In genomic region chr20:50992733-50993457, GRCh38 we compare ENCODE assay signal across 1 cellular context.
TF ChIP-seq lines count a peak whose summit lies in the region.

No MANE protein-coding gene starts in this region.

TF ChIP-seq in K562, 482 proteins besides CTCF, POLR2A, EP300 and RAD21 (continues in another document):
- peak; percentile 65 for TF ChIP-seq ASH1L (IDR thresholded peaks at IDR 0.05; ENCODE audit: borderline replicate concordance, low read depth, partially characterized antibody)
- peak; percentile 18; the same call in 1 of the 2 replicates for TF ChIP-seq MAFK (IDR thresholded peaks at IDR 0.05; ENCODE audit: low read length)
- TF ChIP-seq, protein P1, sequence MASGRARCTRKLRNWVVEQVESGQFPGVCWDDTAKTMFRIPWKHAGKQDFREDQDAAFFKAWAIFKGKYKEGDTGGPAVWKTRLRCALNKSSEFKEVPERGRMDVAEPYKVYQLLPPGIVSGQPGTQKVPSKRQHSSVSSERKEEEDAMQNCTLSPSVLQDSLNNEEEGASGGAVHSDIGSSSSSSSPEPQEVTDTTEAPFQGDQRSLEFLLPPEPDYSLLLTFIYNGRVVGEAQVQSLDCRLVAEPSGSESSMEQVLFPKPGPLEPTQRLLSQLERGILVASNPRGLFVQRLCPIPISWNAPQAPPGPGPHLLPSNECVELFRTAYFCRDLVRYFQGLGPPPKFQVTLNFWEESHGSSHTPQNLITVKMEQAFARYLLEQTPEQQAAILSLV (tag; IDR thresholded peaks at IDR 0.05), result peak; percentile 30; the same call in 1 of the 2 replicates
- no peak for TF ChIP-seq ZNF589 (CRISPR knock-in tag; IDR thresholded peaks at IDR 0.05; ENCODE audit: low read depth)
- no peak for TF ChIP-seq CREB1 (IDR thresholded peaks at IDR 0.05)
- peak; percentile 49; the same call in 1 of the 2 replicates for TF ChIP-seq CREB1 (CRISPR knock-in tag; IDR thresholded peaks at IDR 0.05)
- peak; percentile 81 for TF ChIP-seq CEBPB (tag; IDR thresholded peaks at IDR 0.05)
- TF ChIP-seq CTBP1 (IDR thresholded peaks at IDR 0.05; ENCODE audit: borderline replicate concordance), result peak; percentile 76
- TF ChIP-seq ELF2 (CRISPR knock-in tag; IDR thresholded peaks at IDR 0.05), result no peak
- no peak for TF ChIP-seq ZNF184 (CRISPR knock-in tag; IDR thresholded peaks at IDR 0.05)
- no peak for TF ChIP-seq NR2C2 (CRISPR knock-in tag; IDR thresholded peaks at IDR 0.05)
- TF ChIP-seq NR2C2 (tag; IDR thresholded peaks at IDR 0.05), result no peak
- TF ChIP-seq CBX3 (IDR thresholded peaks at IDR 0.05; ENCODE audit: borderline replicate concordance in 1 of 2, low read length in 2 of 2), result peak in 1 of 2 experiments; percentile 70; a peak in 1 of 3 replicates
- TF ChIP-seq ZNF140 (CRISPR knock-in tag; IDR thresholded peaks at IDR 0.05), result no peak
- TF ChIP-seq, protein P2, sequence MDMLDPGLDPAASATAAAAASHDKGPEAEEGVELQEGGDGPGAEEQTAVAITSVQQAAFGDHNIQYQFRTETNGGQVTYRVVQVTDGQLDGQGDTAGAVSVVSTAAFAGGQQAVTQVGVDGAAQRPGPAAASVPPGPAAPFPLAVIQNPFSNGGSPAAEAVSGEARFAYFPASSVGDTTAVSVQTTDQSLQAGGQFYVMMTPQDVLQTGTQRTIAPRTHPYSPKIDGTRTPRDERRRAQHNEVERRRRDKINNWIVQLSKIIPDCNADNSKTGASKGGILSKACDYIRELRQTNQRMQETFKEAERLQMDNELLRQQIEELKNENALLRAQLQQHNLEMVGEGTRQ (CRISPR knock-in tag; IDR thresholded peaks at IDR 0.05), result peak; percentile 72
- no peak for TF ChIP-seq ZNF436 (CRISPR knock-in tag; IDR thresholded peaks at IDR 0.05)
- peak; percentile 69 for TF ChIP-seq CREM (IDR thresholded peaks at IDR 0.05; ENCODE audit: low read depth)
- peak; percentile 50 for TF ChIP-seq SMC3 (conservative IDR thresholded peaks at IDR 0.05; ENCODE audit: insufficient read depth, low read depth, low read length)
- 0 out of 2 replicates have a peak, but pooled peaks have one; percentile 41 for TF ChIP-seq KLF6 (CRISPR knock-in tag; IDR thresholded peaks at IDR 0.05; ENCODE audit: borderline replicate concordance)
- TF ChIP-seq DEAF1 (CRISPR knock-in tag; IDR thresholded peaks at IDR 0.05), result peak; percentile 73
- no peak for TF ChIP-seq ILF3 (IDR thresholded peaks at IDR 0.05; ENCODE audit: borderline replicate concordance)
- peak; percentile 36; the same call in 1 of the 2 replicates for TF ChIP-seq JUND (IDR thresholded peaks at IDR 0.05; ENCODE audit: borderline replicate concordance, low read depth, low read length)
- peak; percentile 13; the same call in 1 of the 3 replicates for TF ChIP-seq JUND (tag; IDR thresholded peaks at IDR 0.05; ENCODE audit: borderline replicate concordance, low read depth, low read length)
- TF ChIP-seq USF1 (CRISPR knock-in tag; IDR thresholded peaks at IDR 0.05), result peak; percentile 80
- TF ChIP-seq FOS (IDR thresholded peaks at IDR 0.05; ENCODE audit: extremely low read depth, insufficient read length), result peak; percentile 74
- no peak for TF ChIP-seq NFATC3 (IDR thresholded peaks at IDR 0.05)
- 0 out of 2 replicates have a peak, but pooled peaks have one; percentile 11 for TF ChIP-seq HCFC1 (IDR thresholded peaks at IDR 0.05; ENCODE audit: low read depth, low read length)
- peak; percentile 76 for TF ChIP-seq NFYB (IDR thresholded peaks at IDR 0.05; ENCODE audit: extremely low read depth, insufficient read length)
- peak; percentile 50; the same call in 1 of the 2 replicates for TF ChIP-seq STAG1 (CRISPR knock-in tag; IDR thresholded peaks at IDR 0.05; ENCODE audit: borderline replicate concordance)
- no peak for TF ChIP-seq DLX4 (CRISPR knock-in tag; IDR thresholded peaks at IDR 0.05)
- TF ChIP-seq, protein P3, sequence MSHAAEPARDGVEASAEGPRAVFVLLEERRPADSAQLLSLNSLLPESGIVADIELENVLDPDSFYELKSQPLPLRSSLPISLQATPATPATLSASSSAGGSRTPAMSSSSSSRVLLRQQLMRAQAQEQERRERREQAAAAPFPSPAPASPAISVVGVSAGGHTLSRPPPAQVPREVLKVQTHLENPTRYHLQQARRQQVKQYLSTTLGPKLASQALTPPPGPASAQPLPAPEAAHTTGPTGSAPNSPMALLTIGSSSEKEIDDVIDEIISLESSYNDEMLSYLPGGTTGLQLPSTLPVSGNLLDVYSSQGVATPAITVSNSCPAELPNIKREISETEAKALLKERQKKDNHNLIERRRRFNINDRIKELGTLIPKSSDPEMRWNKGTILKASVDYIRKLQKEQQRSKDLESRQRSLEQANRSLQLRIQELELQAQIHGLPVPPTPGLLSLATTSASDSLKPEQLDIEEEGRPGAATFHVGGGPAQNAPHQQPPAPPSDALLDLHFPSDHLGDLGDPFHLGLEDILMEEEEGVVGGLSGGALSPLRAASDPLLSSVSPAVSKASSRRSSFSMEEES (CRISPR knock-in tag; IDR thresholded peaks at IDR 0.05), result no peak
- TF ChIP-seq SRF (CRISPR knock-in tag; IDR thresholded peaks at IDR 0.05), result peak in 1 of 2 experiments; percentile 51; a peak in 1 of 4 replicates
- peak; percentile 19; the same call in 1 of the 2 replicates for TF ChIP-seq SP1 (CRISPR knock-in tag; IDR thresholded peaks at IDR 0.05)
- peak; percentile 57 for TF ChIP-seq EHMT2 (IDR thresholded peaks at IDR 0.05)
- peak; percentile 53 for TF ChIP-seq GABPB1 (CRISPR knock-in tag; IDR thresholded peaks at IDR 0.05)
- no peak for TF ChIP-seq POU5F1 (IDR thresholded peaks at IDR 0.05; ENCODE audit: borderline replicate concordance, low read depth, low read length, partially characterized antibody)
- TF ChIP-seq NELFE (IDR thresholded peaks at IDR 0.05; ENCODE audit: insufficient read depth, insufficient read length), result no peak
- peak in 1 of 2 experiments; percentile 86; a peak in 3 of 4 replicates for TF ChIP-seq RCOR1 (IDR thresholded peaks at IDR 0.05; ENCODE audit: borderline replicate concordance in 1 of 2, low read depth in 2 of 2, low read length in 2 of 2)
- TF ChIP-seq, protein P4, sequence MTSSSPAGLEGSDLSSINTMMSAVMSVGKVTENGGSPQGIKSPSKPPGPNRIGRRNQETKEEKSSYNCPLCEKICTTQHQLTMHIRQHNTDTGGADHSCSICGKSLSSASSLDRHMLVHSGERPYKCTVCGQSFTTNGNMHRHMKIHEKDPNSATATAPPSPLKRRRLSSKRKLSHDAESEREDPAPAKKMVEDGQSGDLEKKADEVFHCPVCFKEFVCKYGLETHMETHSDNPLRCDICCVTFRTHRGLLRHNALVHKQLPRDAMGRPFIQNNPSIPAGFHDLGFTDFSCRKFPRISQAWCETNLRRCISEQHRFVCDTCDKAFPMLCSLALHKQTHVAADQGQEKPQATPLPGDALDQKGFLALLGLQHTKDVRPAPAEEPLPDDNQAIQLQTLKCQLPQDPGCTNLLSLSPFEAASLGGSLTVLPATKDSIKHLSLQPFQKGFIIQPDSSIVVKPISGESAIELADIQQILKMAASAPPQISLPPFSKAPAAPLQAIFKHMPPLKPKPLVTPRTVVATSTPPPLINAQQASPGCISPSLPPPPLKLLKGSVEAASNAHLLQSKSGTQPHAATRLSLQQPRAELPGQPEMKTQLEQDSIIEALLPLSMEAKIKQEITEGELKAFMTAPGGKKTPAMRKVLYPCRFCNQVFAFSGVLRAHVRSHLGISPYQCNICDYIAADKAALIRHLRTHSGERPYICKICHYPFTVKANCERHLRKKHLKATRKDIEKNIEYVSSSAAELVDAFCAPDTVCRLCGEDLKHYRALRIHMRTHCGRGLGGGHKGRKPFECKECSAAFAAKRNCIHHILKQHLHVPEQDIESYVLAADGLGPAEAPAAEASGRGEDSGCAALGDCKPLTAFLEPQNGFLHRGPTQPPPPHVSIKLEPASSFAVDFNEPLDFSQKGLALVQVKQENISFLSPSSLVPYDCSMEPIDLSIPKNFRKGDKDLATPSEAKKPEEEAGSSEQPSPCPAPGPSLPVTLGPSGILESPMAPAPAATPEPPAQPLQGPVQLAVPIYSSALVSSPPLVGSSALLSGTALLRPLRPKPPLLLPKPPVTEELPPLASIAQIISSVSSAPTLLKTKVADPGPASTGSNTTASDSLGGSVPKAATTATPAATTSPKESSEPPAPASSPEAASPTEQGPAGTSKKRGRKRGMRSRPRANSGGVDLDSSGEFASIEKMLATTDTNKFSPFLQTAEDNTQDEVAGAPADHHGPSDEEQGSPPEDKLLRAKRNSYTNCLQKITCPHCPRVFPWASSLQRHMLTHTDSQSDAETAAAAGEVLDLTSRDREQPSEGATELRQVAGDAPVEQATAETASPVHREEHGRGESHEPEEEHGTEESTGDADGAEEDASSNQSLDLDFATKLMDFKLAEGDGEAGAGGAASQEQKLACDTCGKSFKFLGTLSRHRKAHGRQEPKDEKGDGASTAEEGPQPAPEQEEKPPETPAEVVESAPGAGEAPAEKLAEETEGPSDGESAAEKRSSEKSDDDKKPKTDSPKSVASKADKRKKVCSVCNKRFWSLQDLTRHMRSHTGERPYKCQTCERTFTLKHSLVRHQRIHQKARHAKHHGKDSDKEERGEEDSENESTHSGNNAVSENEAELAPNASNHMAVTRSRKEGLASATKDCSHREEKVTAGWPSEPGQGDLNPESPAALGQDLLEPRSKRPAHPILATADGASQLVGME (CRISPR knock-in tag; IDR thresholded peaks at IDR 0.05), result 0 out of 2 replicates have a peak, but pooled peaks have one; percentile 51
- TF ChIP-seq CC2D1A (IDR thresholded peaks at IDR 0.05), result peak; percentile 83
- TF ChIP-seq MAZ (CRISPR knock-in tag; conservative IDR thresholded peaks at IDR 0.05 in 1 of 2, IDR thresholded peaks at IDR 0.05 in 1 of 2), result peak in 1 of 2 experiments; percentile 33; a peak in 1 of 4 replicates
- TF ChIP-seq HNRNPLL (IDR thresholded peaks at IDR 0.05; ENCODE audit: low read depth, low read length, poor library complexity, severe bottlenecking), result peak; percentile 48
- TF ChIP-seq WHSC1 (IDR thresholded peaks at IDR 0.05; ENCODE audit: low read length), result no peak
- TF ChIP-seq FOXM1 (IDR thresholded peaks at IDR 0.05; ENCODE audit: low read depth), result peak; percentile 70
- TF ChIP-seq FOXM1 (CRISPR knock-in tag; IDR thresholded peaks at IDR 0.05; ENCODE audit: low read depth), result no peak
- no peak for TF ChIP-seq ATF1 (CRISPR knock-in tag; IDR thresholded peaks at IDR 0.05)
- peak; percentile 81 for TF ChIP-seq ATF1 (tag; IDR thresholded peaks at IDR 0.05)
- peak; percentile 36; the same call in 1 of the 2 replicates for TF ChIP-seq L3MBTL2 (IDR thresholded peaks at IDR 0.05)
- no peak for TF ChIP-seq NFIC (IDR thresholded peaks at IDR 0.05)
- TF ChIP-seq TAF9B (IDR thresholded peaks at IDR 0.05; ENCODE audit: partially characterized antibody), result no peak
- TF ChIP-seq RBM25 (IDR thresholded peaks at IDR 0.05; ENCODE audit: low read depth, low read length, severe bottlenecking), result peak; percentile 79
- TF ChIP-seq ATF3 (IDR thresholded peaks at IDR 0.05), result peak; percentile 84; the same call in 1 of the 2 replicates
- TF ChIP-seq ATF3 (CRISPR knock-in tag; conservative IDR thresholded peaks at IDR 0.05), result 0 out of 2 replicates have a peak, but pooled peaks have one; percentile 52
- TF ChIP-seq HEY1 (CRISPR knock-in tag; IDR thresholded peaks at IDR 0.05; ENCODE audit: borderline replicate concordance), result no peak
- TF ChIP-seq, protein P5, sequence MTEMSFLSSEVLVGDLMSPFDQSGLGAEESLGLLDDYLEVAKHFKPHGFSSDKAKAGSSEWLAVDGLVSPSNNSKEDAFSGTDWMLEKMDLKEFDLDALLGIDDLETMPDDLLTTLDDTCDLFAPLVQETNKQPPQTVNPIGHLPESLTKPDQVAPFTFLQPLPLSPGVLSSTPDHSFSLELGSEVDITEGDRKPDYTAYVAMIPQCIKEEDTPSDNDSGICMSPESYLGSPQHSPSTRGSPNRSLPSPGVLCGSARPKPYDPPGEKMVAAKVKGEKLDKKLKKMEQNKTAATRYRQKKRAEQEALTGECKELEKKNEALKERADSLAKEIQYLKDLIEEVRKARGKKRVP (CRISPR knock-in tag; IDR thresholded peaks at IDR 0.05), result 0 out of 2 replicates have a peak, but pooled peaks have one; percentile 39
- 0 out of 2 replicates have a peak, but pooled peaks have one; percentile 12 for TF ChIP-seq MYBL2 (IDR thresholded peaks at IDR 0.05; ENCODE audit: low read depth)
- no peak for TF ChIP-seq MYBL2 (CRISPR knock-in tag; IDR thresholded peaks at IDR 0.05; ENCODE audit: borderline replicate concordance)
- no peak for TF ChIP-seq MTF1 (CRISPR knock-in tag; IDR thresholded peaks at IDR 0.05; ENCODE audit: borderline replicate concordance)
- TF ChIP-seq ETV1 (tag; conservative IDR thresholded peaks at IDR 0.05; ENCODE audit: low read depth), result peak; percentile 63
